ENCODE assay signal across 18 cellular contexts in genomic region chr6:150346346-150346745, GRCh38. TPM values are rescaled to one million over a fixed set of nuclear protein-coding genes. Genes with fewer than 3 reads are reported as not detected.
DNase-seq lines count a peak whose midpoint lies in the region; ATAC-seq, FAIRE-seq and TF ChIP-seq lines count a peak whose summit lies in the region.
"Had no signal": no experiment of that assay in that cellular context is flagged by ENCODE, and none has a peak within 500 bp of the region (broad histone marks: within the 10 kb centered on the region; RNA-seq: fewer than 3 reads in every experiment).

No MANE protein-coding gene starts in this region.

- no TSS peak for BruUV-seq in PC-3 (replicated peaks; lab: Mats Ljungman, UMichigan)

- no peaks in the 10 kb centered on the region for H3K9me2 ChIP-seq in PC-3 (replicated peaks; ENCODE audit: low read length)

- no peak for TF ChIP-seq POLR2A in gastroesophageal sphincter (IDR thresholded peaks at IDR 0.05)

- H3K4me1 ChIP-seq in PC-3 (ENCODE audit: insufficient read depth, low read length) (peaks cover 15% of the 10 kb centered on the region; the same call in 1 of the 2 replicates), keratinocyte (ENCODE audit: control insufficient read depth, extremely low read depth, insufficient read depth, low read length) (peaks cover 11% of the 10 kb centered on the region), gastroesophageal sphincter (no peaks in the 10 kb centered on the region), SJCRH30 (no peaks in the 10 kb centered on the region)
- H3K4me1 ChIP-seq: A549 had no signal

- H3F3A ChIP-seq in PC-3 (ENCODE audit: low read length, unreplicated experiment), result no peaks in the 10 kb centered on the region

- H3K27me3 ChIP-seq in PC-3 (ENCODE audit: low read length), result no peaks in the 10 kb centered on the region
- H3K27me3 ChIP-seq in keratinocyte (ENCODE audit: control insufficient read depth, extremely low read depth, insufficient read depth, low read length), result no peaks in the 10 kb centered on the region
- H3K27me3 ChIP-seq in gastroesophageal sphincter, result no peaks in the 10 kb centered on the region
- 0 out of 2 replicates have a peak, but pooled peaks cover 3% of the 10 kb centered on the region for H3K27me3 ChIP-seq in SJCRH30

- no peak overlapping the region for H2AFZ ChIP-seq in PC-3 (ENCODE audit: low read length)
- no peak overlapping the region for H2AFZ ChIP-seq in keratinocyte (ENCODE audit: control insufficient read depth, low read length)
- H2AFZ ChIP-seq: PC-9 had no signal

- peak; percentile 60 for DNase-seq in Daoy (ENCODE audit: low read depth)
- peak; percentile 21 for DNase-seq in PC-3
- peak; percentile 26 for DNase-seq in choroid plexus epithelial cell (ENCODE audit: low read depth)
- no peak for DNase-seq in keratinocyte (ENCODE audit: low read depth, low spot score)
- DNase-seq in stimulated activated naive CD4-positive, alpha-beta T cell treated with Interleukin-2 at 50 U/mL for 16 hours (lab: John Stamatoyannopoulos, UW), result no peak
- no peak for DNase-seq in SJCRH30
- DNase-seq: DMS 273 treated with DMSO at 0.1 percent for 48 hours, H7, Kasumi-1, NCI-H187, NCI-H446, NCI-H748 treated with DMSO at 0.1 percent for 48 hours had no signal

- H3K79me2 ChIP-seq in PC-3 (ENCODE audit: low read length), result no peaks in the 10 kb centered on the region
- no peaks in the 10 kb centered on the region for H3K79me2 ChIP-seq in keratinocyte (ENCODE audit: control insufficient read depth, insufficient read depth, low read length)

- no peaks in the 10 kb centered on the region for H3K36me3 ChIP-seq in PC-3 (ENCODE audit: low read depth, low read length)
- H3K36me3 ChIP-seq in keratinocyte (ENCODE audit: control insufficient read depth in 2 of 2, extremely low read depth in 1 of 2, insufficient read depth in 2 of 2, low read length in 2 of 2), result no peaks in the 10 kb centered on the region
- H3K36me3 ChIP-seq in gastroesophageal sphincter, result no peaks in the 10 kb centered on the region
- no peaks in the 10 kb centered on the region for H3K36me3 ChIP-seq in SJCRH30

- dilution Hi-C loops in keratinocyte (cut with MboI; ENCODE audit: extremely low pct_ligation_motif_present, low sequenced_read_pairs), result no loop called here

- peak overlapping the region; percentile 39; the same call in 1 of the 2 replicates for H3K4me2 ChIP-seq in PC-3 (ENCODE audit: low read length)
- H3K4me2 ChIP-seq in keratinocyte (ENCODE audit: control insufficient read depth, extremely low read depth, insufficient read depth, low read depth, low read length), result peak overlapping the region; percentile 11
- H3K4me2 ChIP-seq: A549 had no signal

- CTCF ChIA-PET in PC-3 (lab: Charles Lee), result no interaction called here

- H3K9ac ChIP-seq in PC-3 (ENCODE audit: low read length) (no peak overlapping the region), keratinocyte (ENCODE audit: control insufficient read depth, extremely low read depth, insufficient read depth, low read length) (no peak overlapping the region)

- H3K9me1 ChIP-seq in keratinocyte (ENCODE audit: control insufficient read depth, extremely low read depth, insufficient read depth, low read length), result peaks cover 2% of the 10 kb centered on the region

- H3K4me3 ChIP-seq in PC-3 (ENCODE audit: low read length) (no peak overlapping the region), choroid plexus epithelial cell (ENCODE audit: low read depth, low read length) (no peak overlapping the region), keratinocyte (ENCODE audit: control insufficient read depth in 2 of 3, extremely low read depth in 1 of 3, insufficient read depth in 2 of 3, low read depth in 1 of 3, low read length in 3 of 3) (no peak overlapping the region), gastroesophageal sphincter (no peak overlapping the region), SJCRH30 (no peak overlapping the region)
- H3K4me3 ChIP-seq: A549, PC-9 had no signal

- 56 to 88% methylated on average over 2 of the region's 2 CpGs for WGBS in gastroesophageal sphincter (ENCODE audit: low coverage in 1 of 2), 2 donors

- POLR2A ChIA-PET in PC-3 (lab: Charles Lee; ENCODE audit: unreplicated experiment), result no interaction called here

- intact Hi-C loops in PC-3 (cut with micrococcal nuclease), result no loop called here

- H3K9me3 ChIP-seq in PC-3 (ENCODE audit: low read length) (no peaks in the 10 kb centered on the region), keratinocyte (ENCODE audit: control insufficient read depth, low read depth, low read length) (no peaks in the 10 kb centered on the region), gastroesophageal sphincter (no peaks in the 10 kb centered on the region), SJCRH30 (replicated peaks) (no peaks in the 10 kb centered on the region)
- H3K9me3 ChIP-seq: A549 had no signal

- ATAC-seq in PC-3, result no peak
- no peak for ATAC-seq in gastroesophageal sphincter
- no peak for ATAC-seq in GM21515 (IDR thresholded peaks at IDR 0.05; ENCODE audit: unreplicated experiment)
- ATAC-seq: A549 had no signal

- FAIRE-seq in keratinocyte (lab: Jason Lieb, UNC), result no peak
- FAIRE-seq: A549 had no signal

- no peak for TF ChIP-seq EP300 in gastroesophageal sphincter (IDR thresholded peaks at IDR 0.05)

- no peak for TF ChIP-seq CTCF in PC-3 (conservative IDR thresholded peaks at IDR 0.05; ENCODE audit: low read depth, low read length)
- no peak for TF ChIP-seq CTCF in choroid plexus epithelial cell (conservative IDR thresholded peaks at IDR 0.05; ENCODE audit: low read depth, low read length)
- no peak for TF ChIP-seq CTCF in keratinocyte (optimal IDR thresholded peaks at IDR 0.05 in 1 of 3, IDR thresholded peaks at IDR 0.05 in 1 of 3, conservative IDR thresholded peaks at IDR 0.05 in 1 of 3; ENCODE audit: extremely low read depth in 1 of 3, insufficient read depth in 2 of 3, low read length in 3 of 3)
- no peak for TF ChIP-seq CTCF in gastroesophageal sphincter (IDR thresholded peaks at IDR 0.05)

- H3K27ac ChIP-seq in PC-3 (ENCODE audit: low read length), result peak overlapping the region; percentile 53
- peak overlapping the region; percentile 21 for H3K27ac ChIP-seq in keratinocyte (ENCODE audit: control insufficient read depth, insufficient read depth, low read length)
- no peak overlapping the region for H3K27ac ChIP-seq in gastroesophageal sphincter
- no peak overlapping the region for H3K27ac ChIP-seq in SJCRH30
- H3K27ac ChIP-seq: A549, C4-2B, PC-9 had no signal

- H4K20me1 ChIP-seq in PC-3 (ENCODE audit: low read length) (no peaks in the 10 kb centered on the region), keratinocyte (ENCODE audit: control insufficient read depth, extremely low read depth, insufficient read depth, low read length) (no peaks in the 10 kb centered on the region)

RNA-seq across cellular contexts. Expression of gene IYD, which starts 22.5 kb away (rescaled TPM):
- total RNA-seq in Daoy (2014; rRNA removed; shearing (Covaris generic)), result under 0.01 TPM in 1 of 2 replicates, not detected in the other
- total RNA-seq in PC-3 (2014; rRNA removed) (0.04 TPM in 1 of 2 replicates, not detected in the other), gastroesophageal sphincter (not detected)
- not detected in 3 replicates for polyA plus RNA-seq in keratinocyte
- not detected for polyA plus RNA-seq in keratinocyte (2011; ENCODE audit: low read depth)
- not detected in 2 replicates for polyA plus RNA-seq in keratinocyte (2011; cell fraction: cytosol; rRNA removed)
- not detected in 2 replicates for polyA plus RNA-seq in keratinocyte (2011; cell fraction: nucleus; rRNA removed)
- not detected in 2 replicates for polyA plus RNA-seq in keratinocyte (2012; ENCODE audit: low replicate concordance)
- polyA minus RNA-seq in keratinocyte, result not detected in 3 replicates
- polyA minus RNA-seq in keratinocyte (2011; cell fraction: cytosol; rRNA and poly(A)+ RNA removed), result not detected
- polyA minus RNA-seq in keratinocyte (2011; cell fraction: nucleus; rRNA and poly(A)+ RNA removed), result not detected in 2 replicates
- total RNA-seq in SJCRH30 (2014; rRNA removed; shearing (Covaris generic)), result not detected in 2 replicates
- total RNA-seq: H7, PC-9, SK-MEL-5 had no signal

Comparison
In these comparisons a context has a peak if more than half of its experiments do, and no peak if none do; other contexts are left out.
1. DNase-seq: peak in Daoy (single experiment), PC-3 (single experiment) and choroid plexus epithelial cell (single experiment); none in keratinocyte (single experiment), stimulated activated naive CD4-positive, alpha-beta T cell treated with Interleukin-2 at 50 U/mL for 16 hours (single experiment) and SJCRH30 (0 of 2).
2. H3K27ac ChIP-seq: peak in PC-3 (single experiment) and keratinocyte (single experiment); none in gastroesophageal sphincter (0 of 4) and SJCRH30 (single experiment).